In genomic region chr11:14248577-14248976, GRCh38 we compare ENCODE assay signal across 10 cellular contexts.
DNase-seq lines count a peak whose midpoint lies in the region; ATAC-seq and TF ChIP-seq lines count a peak whose summit lies in the region.
"Had no signal": no experiment of that assay in that cellular context is flagged by ENCODE, and none has a peak within 500 bp of the region (broad histone marks: within the 10 kb centered on the region; RNA-seq: fewer than 3 reads in every experiment).

No MANE protein-coding gene starts in this region.

- H3K79me1 ChIP-seq in mesendoderm (ENCODE audit: low read length): no peaks in the 10 kb centered on the region

- H2BK120ac ChIP-seq in mesendoderm (ENCODE audit: low read depth, low read length): no peak overlapping the region

- WGBS in mesendoderm (ENCODE audit: extremely low coverage, insufficient coverage, low lambda C conversion rate): no CpG with 5 or more reads among the region's 5 CpGs

- DNase-seq in NCI-H1417 (lab: John Stamatoyannopoulos, UW): peak in 2 of 3 experiments; percentile 44 to 80
- no peak for DNase-seq in NCI-H1417 treated with DMSO at 0.1 percent for 48 hours (lab: John Stamatoyannopoulos, UW)
- no peak for DNase-seq in brain microvascular endothelial cell
- peak; percentile 67 for DNase-seq in mesendoderm
- DNase-seq in NCI-H2107 treated with DMSO at 0.1 percent for 48 hours (lab: John Stamatoyannopoulos, UW; ENCODE audit: unreplicated experiment): no peak

- TF ChIP-seq CTCF in brain microvascular endothelial cell (IDR thresholded peaks at IDR 0.05; ENCODE audit: low read depth, low read length, missing control alignments): peak; percentile 23

- no peak overlapping the region for H2BK15ac ChIP-seq in mesendoderm (replicated peaks; ENCODE audit: low read depth)

- H3K9me3 ChIP-seq in HUES48 (ENCODE audit: control insufficient read depth, insufficient read depth, low read length): no peaks in the 10 kb centered on the region
- H3K9me3 ChIP-seq: A549 had no signal

- H2AK5ac ChIP-seq in mesendoderm (ENCODE audit: low read length): no peak overlapping the region

- H3K23ac ChIP-seq in mesendoderm (ENCODE audit: low read length): no peak overlapping the region

- H3K4me2 ChIP-seq in mesendoderm (ENCODE audit: low read length): no peak overlapping the region
- H3K4me2 ChIP-seq: PC-9 had no signal

- no peaks in the 10 kb centered on the region for H3K36me3 ChIP-seq in HUES48 (ENCODE audit: control insufficient read depth, insufficient read depth, low read length)
- H3K36me3 ChIP-seq in brain microvascular endothelial cell (replicated peaks): no peaks in the 10 kb centered on the region
- H3K36me3 ChIP-seq in mesendoderm (ENCODE audit: control insufficient read depth, insufficient read depth, low read length): no peaks in the 10 kb centered on the region

- no peaks in the 10 kb centered on the region for H3K79me2 ChIP-seq in mesendoderm (ENCODE audit: control insufficient read depth, insufficient read depth, low read length)

- no peak overlapping the region for H4K8ac ChIP-seq in mesendoderm (ENCODE audit: low read depth, low read length)

- no peak for ATAC-seq in GM21825 (IDR thresholded peaks at IDR 0.05; ENCODE audit: unreplicated experiment)
- no peak for ATAC-seq in HG03025 (IDR thresholded peaks at IDR 0.05; ENCODE audit: low FRiP score, unreplicated experiment)

- H3K4ac ChIP-seq in mesendoderm (ENCODE audit: low read depth, low read length): no peak overlapping the region

- H3K27me3 ChIP-seq in HUES48 (ENCODE audit: control insufficient read depth, insufficient read depth, low read length): no peaks in the 10 kb centered on the region
- H3K27me3 ChIP-seq in brain microvascular endothelial cell (replicated peaks): no peaks in the 10 kb centered on the region
- H3K27me3 ChIP-seq in mesendoderm (ENCODE audit: insufficient read depth, low read length, poor library complexity): no peaks in the 10 kb centered on the region

- no peak overlapping the region for H2BK5ac ChIP-seq in mesendoderm (ENCODE audit: low read length)

- in situ Hi-C loops in brain microvascular endothelial cell (cut with HindIII; ENCODE audit: low pct_ligation_motif_present, low sequenced_read_pairs): no loop called here

- H3K18ac ChIP-seq in mesendoderm (ENCODE audit: low read length): no peak overlapping the region

- H3K4me1 ChIP-seq in HUES48 (ENCODE audit: control insufficient read depth, insufficient read depth, low read length): peaks cover 18% of the 10 kb centered on the region
- H3K4me1 ChIP-seq in mesendoderm (ENCODE audit: control insufficient read depth, low read depth, low read length): peaks cover 2% of the 10 kb centered on the region
- H3K4me1 ChIP-seq: A549 had no signal

- H3K27ac ChIP-seq in HUES48 (ENCODE audit: low read depth, low read length): peak overlapping the region; percentile 47
- H3K27ac ChIP-seq in brain microvascular endothelial cell: no peak overlapping the region
- no peak overlapping the region for H3K27ac ChIP-seq in mesendoderm (ENCODE audit: low read depth, low read length)
- H3K27ac ChIP-seq: A549, PC-9 had no signal

- H3K4me3 ChIP-seq in HUES48 (ENCODE audit: low read depth, low read length): no peak overlapping the region
- no peak overlapping the region for H3K4me3 ChIP-seq in brain microvascular endothelial cell (ENCODE audit: low read depth, low read length)
- H3K4me3 ChIP-seq in mesendoderm (ENCODE audit: low read length): no peak overlapping the region
- H3K4me3 ChIP-seq: A549, PC-9 had no signal

- no peak overlapping the region for H4K5ac ChIP-seq in mesendoderm (ENCODE audit: low read length)

- H3K56ac ChIP-seq in mesendoderm (ENCODE audit: low read length): no peak overlapping the region

- H3K9ac ChIP-seq in HUES48 (ENCODE audit: low read depth, low read length): no peak overlapping the region
- H3K9ac ChIP-seq in mesendoderm (ENCODE audit: low read length): no peak overlapping the region

Comparison
In these comparisons a context has a peak if more than half of its experiments do, and no peak if none do; other contexts are left out.
1. DNase-seq: peak in NCI-H1417 (2 of 3) and mesendoderm (single experiment); none in NCI-H1417 treated with DMSO at 0.1 percent for 48 hours (single experiment), brain microvascular endothelial cell (single experiment) and NCI-H2107 treated with DMSO at 0.1 percent for 48 hours (single experiment).